In genomic region chr7:2621061-2621828, GRCh38 we compare ENCODE assay signal across 1 cellular context.
A peak's percentile ranks its signal among the peaks of the same experiment; 100 is the strongest.
TF ChIP-seq lines count a peak whose summit lies in the region.

No MANE protein-coding gene starts in this region.

TF ChIP-seq in HepG2, 621 proteins besides CTCF, POLR2A, EP300 and RAD21 (continued from another document and continues in another):
- TF ChIP-seq ZNF574 (CRISPR knock-in tag; IDR thresholded peaks at IDR 0.05) (no peak), ZNF512 (CRISPR knock-in tag; IDR thresholded peaks at IDR 0.05) (no peak), ZNF24 (IDR thresholded peaks at IDR 0.05) (no peak), NKX3-1 (CRISPR knock-in tag; IDR thresholded peaks at IDR 0.05) (no peak), ARID2 (CRISPR knock-in tag; IDR thresholded peaks at IDR 0.05; ENCODE audit: borderline replicate concordance) (no peak), ZNF670 (CRISPR knock-in tag; IDR thresholded peaks at IDR 0.05; ENCODE audit: borderline replicate concordance) (peak; percentile 9; the same call in 1 of the 2 replicates), ZNF180 (CRISPR knock-in tag; IDR thresholded peaks at IDR 0.05; ENCODE audit: borderline replicate concordance, low read depth) (no peak), ZNF333 (CRISPR knock-in tag; IDR thresholded peaks at IDR 0.05; ENCODE audit: borderline replicate concordance) (no peak), ZNF160 (CRISPR knock-in tag; IDR thresholded peaks at IDR 0.05) (no peak), ZNF747 (CRISPR knock-in tag; IDR thresholded peaks at IDR 0.05; ENCODE audit: borderline replicate concordance) (no peak), TEAD3 (CRISPR knock-in tag; optimal IDR thresholded peaks at IDR 0.05; ENCODE audit: borderline replicate concordance) (peak; percentile 70), ZGPAT (CRISPR knock-in tag; IDR thresholded peaks at IDR 0.05) (no peak), SRSF1 (optimal IDR thresholded peaks at IDR 0.05; ENCODE audit: low read depth, low read length) (peak; percentile 35), UBTF (CRISPR knock-in tag; IDR thresholded peaks at IDR 0.05) (peak; percentile 26; the same call in 1 of the 2 replicates), HMGXB3 (CRISPR knock-in tag; IDR thresholded peaks at IDR 0.05; ENCODE audit: borderline replicate concordance) (0 out of 2 replicates have a peak, but pooled peaks have one; percentile 28), LRRFIP1 (CRISPR knock-in tag; conservative IDR thresholded peaks at IDR 0.05) (no peak), ZNF138 (CRISPR knock-in tag; IDR thresholded peaks at IDR 0.05; ENCODE audit: low read depth) (no peak), E2F1 (CRISPR knock-in tag; IDR thresholded peaks at IDR 0.05) (no peak), ARID3A (IDR thresholded peaks at IDR 0.05; ENCODE audit: low read depth, low read length) (no peak), ETS1 (CRISPR knock-in tag; IDR thresholded peaks at IDR 0.05) (no peak), IRF9 (CRISPR knock-in tag; IDR thresholded peaks at IDR 0.05; ENCODE audit: borderline replicate concordance) (peak; percentile 70; the same call in 1 of the 2 replicates), ZNF296 (CRISPR knock-in tag; conservative IDR thresholded peaks at IDR 0.05) (no peak), SSRP1 (CRISPR knock-in tag; IDR thresholded peaks at IDR 0.05) (no peak), ATF3 (CRISPR knock-in tag; IDR thresholded peaks at IDR 0.05) (no peak), MNT (IDR thresholded peaks at IDR 0.05) (peak; percentile 57)
